In the genomic region with DNA sequence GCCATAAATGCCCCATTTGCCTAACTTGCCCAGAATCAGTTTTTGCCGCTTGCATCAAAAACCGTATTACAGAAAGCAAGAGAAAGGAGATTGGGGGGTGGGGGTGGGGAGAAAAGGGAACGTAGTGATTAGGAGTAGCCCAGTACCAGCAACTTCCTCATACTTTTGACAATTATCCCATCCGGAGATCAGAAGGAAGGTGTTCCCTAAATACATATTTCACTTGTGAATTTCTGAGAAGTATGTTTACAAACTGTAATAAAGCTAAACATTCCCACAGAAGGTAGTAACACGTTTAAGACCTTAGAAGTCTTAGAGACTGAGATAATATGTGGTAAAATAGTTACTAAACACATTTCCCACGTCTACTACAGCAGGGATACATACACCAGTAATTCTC, we compare ENCODE assay signal across 17 cellular contexts.
"Had no signal": no experiment of that assay in that cellular context is flagged by ENCODE, and none has a peak within 500 bp of the region (broad histone marks: within the 10 kb centered on the region; RNA-seq: fewer than 3 reads in every experiment).

No MANE protein-coding gene starts in this region.

- H3K36me3 ChIP-seq: pancreas, WERI-Rb-1 had no signal

- H3K27me3 Mint-ChIP-seq: activated CD8-positive, alpha-beta memory T cell treated with anti-CD3 and anti-CD28 coated beads, Interleukin-2, amount 10 ng/mL, durations not matched to agents 7 days and 5 days; brain; central memory CD8-positive, alpha-beta T cell; naive thymus-derived CD8-positive, alpha-beta T cell; stimulated activated naive CD8-positive, alpha-beta T cell treated with anti-CD3 and anti-CD28 coated beads, Interleukin-15, amount 100 ng/mL, for 72 hours had no signal

- H3K4me3 Mint-ChIP-seq: activated CD8-positive, alpha-beta memory T cell treated with anti-CD3 and anti-CD28 coated beads, Interleukin-2, amount 10 ng/mL, durations not matched to agents 7 days and 5 days; brain; central memory CD8-positive, alpha-beta T cell; naive thymus-derived CD8-positive, alpha-beta T cell; stimulated activated naive CD8-positive, alpha-beta T cell treated with anti-CD3 and anti-CD28 coated beads, Interleukin-15, amount 100 ng/mL, for 72 hours had no signal

- H3K27ac Mint-ChIP-seq: activated CD8-positive, alpha-beta memory T cell treated with anti-CD3 and anti-CD28 coated beads, Interleukin-2, amount 10 ng/mL, durations not matched to agents 7 days and 5 days; activated naive CD4-positive, alpha-beta T cell treated with anti-CD3 and anti-CD28 coated beads, Interleukin-2, amount 50 U/mL, for 72 hours; brain had no signal

- H3K9me3 Mint-ChIP-seq: activated naive CD4-positive, alpha-beta T cell treated with anti-CD3 and anti-CD28 coated beads, Interleukin-2, amount 50 U/mL, for 72 hours; central memory CD8-positive, alpha-beta T cell; naive thymus-derived CD8-positive, alpha-beta T cell; stimulated activated naive CD8-positive, alpha-beta T cell treated with anti-CD3 and anti-CD28 coated beads, Interleukin-15, amount 100 ng/mL, for 72 hours had no signal

- DNase-seq: activated CD4-positive, alpha-beta T cell treated with anti-CD3 and anti-CD28 coated beads, Interleukin-2, amount 50 U/mL, for 48 hours; activated CD8-positive, alpha-beta memory T cell treated with anti-CD3 and anti-CD28 coated beads, Interleukin-2, amount 10 ng/mL, durations not matched to agents 7 days and 5 days; activated effector memory CD4-positive, alpha-beta T cell treated with Interleukin-2 at 50 U/mL for 16 hours; activated T-cell treated with anti-CD3 and anti-CD28 coated beads, Interleukin-2, amount 50 U/mL, for 1 hour; cortex of kidney; effector CD4-positive, alpha-beta T cell; foreskin fibroblast; glutamatergic neuron; naive thymus-derived CD8-positive, alpha-beta T cell; pancreas; spleen; stimulated activated naive CD8-positive, alpha-beta T cell treated with anti-CD3 and anti-CD28 coated beads, Interleukin-15, amount 100 ng/mL, for 72 hours; WERI-Rb-1 had no signal

- H3K4me1 ChIP-seq: pancreas had no signal

- H3K27me3 ChIP-seq: pancreas, spleen had no signal

- H3K9me3 ChIP-seq: pancreas, spleen had no signal

- H3K4me3 ChIP-seq: pancreas, spleen had no signal

- ATAC-seq: activated CD8-positive, alpha-beta memory T cell treated with anti-CD3 and anti-CD28 coated beads, Interleukin-2, amount 10 ng/mL, durations not matched to agents 7 days and 5 days; activated naive CD4-positive, alpha-beta T cell treated with anti-CD3 and anti-CD28 coated beads, Interleukin-2, amount 50 U/mL, for 72 hours; naive thymus-derived CD8-positive, alpha-beta T cell; sciatic nerve; stimulated activated naive CD8-positive, alpha-beta T cell treated with anti-CD3 and anti-CD28 coated beads, Interleukin-15, amount 100 ng/mL, for 72 hours had no signal

- H3K27ac ChIP-seq: pancreas, spleen, WERI-Rb-1 had no signal
